Comparison of ENCODE assay signal across 17 cellular contexts in genomic region chr2:178908810-178909209, GRCh38.
DNase-seq lines count a peak whose midpoint lies in the region; ATAC-seq and TF ChIP-seq lines count a peak whose summit lies in the region.
"Had no signal": no experiment of that assay in that cellular context is flagged by ENCODE, and none has a peak within 500 bp of the region (broad histone marks: within the 10 kb centered on the region; RNA-seq: fewer than 3 reads in every experiment).

No MANE protein-coding gene starts in this region.

- in situ Hi-C loops in gastrocnemius medialis (cut with MboI; ENCODE audit: low sequenced_read_pairs in 4 of 4), result no loop called here

- intact Hi-C loops in PC-9 (cut with micrococcal nuclease; ENCODE audit: unreplicated experiment), result no loop called here
- intact Hi-C loops in gastrocnemius medialis (cut with DNase I; ENCODE audit: low total_unique reads), result no loop called here

- TF ChIP-seq POLR2A in gastrocnemius medialis (IDR thresholded peaks at IDR 0.05), result no peak

- H3F3A ChIP-seq in PC-9 (ENCODE audit: insufficient read depth, low read depth), result peaks cover 18% of the 10 kb centered on the region

- H2AFZ ChIP-seq in PC-9, result 0 out of 2 replicates have a peak overlapping the region, but pooled peaks have one; percentile 58

- H3K27me3 ChIP-seq in PC-9 (ENCODE audit: insufficient read depth, low read depth) (no peaks in the 10 kb centered on the region), gastrocnemius medialis (no peaks in the 10 kb centered on the region)

- H3K4me1 ChIP-seq in PC-9 (replicated peaks; ENCODE audit: insufficient read depth) (peaks cover 39% of the 10 kb centered on the region), gastrocnemius medialis (peaks cover 49% of the 10 kb centered on the region in 2 donors)

- H3K79me2 ChIP-seq in PC-9 (ENCODE audit: low read depth), result no peaks in the 10 kb centered on the region

- no peak overlapping the region for H3K4me3 ChIP-seq in PC-9
- H3K4me3 ChIP-seq in gastrocnemius medialis, result no peak overlapping the region

- peak; percentile 51 to 56 for ATAC-seq in gastrocnemius medialis
- ATAC-seq: SK-N-SH treated with all-trans-retinoic acid at 6 μM for 48 hours had no signal

- H3K36me3 ChIP-seq in PC-9 (ENCODE audit: low read depth) (no peaks in the 10 kb centered on the region), gastrocnemius medialis (no peaks in the 10 kb centered on the region)

- H3K4me2 ChIP-seq in PC-9, result no peak overlapping the region

- DNase-seq in LHCN-M2 (ENCODE audit: low read depth), result peak; percentile 90
- DNase-seq in NCI-H2171 (lab: John Stamatoyannopoulos, UW), result peak; percentile 24
- no peak for DNase-seq in PC-9
- DNase-seq in gastrocnemius medialis, result peak in 1 of 2 donors; percentile 44
- no peak for DNase-seq in activated CD4-positive, alpha-beta T cell treated with anti-CD3 and anti-CD28 coated beads, Interleukin-2, amount 50 U/mL, for 48 hours
- no peak for DNase-seq in NCI-H187 (lab: John Stamatoyannopoulos, UW)
- no peak for DNase-seq in amniotic stem cell (lab: John Stamatoyannopoulos, UW)
- DNase-seq: CD4-positive, alpha-beta T cell; DMS79 treated with DMSO at 0.1 percent for 48 hours; H9; NCI-H1105 treated with DMSO at 0.1 percent for 48 hours; NCI-H2029; NCI-H2227 treated with DMSO at 0.1 percent for 48 hours; NCI-H748 treated with DMSO at 0.1 percent for 48 hours; SHP77; T-helper 1 cell had no signal

- H3K9me3 ChIP-seq in PC-9 (ENCODE audit: insufficient read depth, low read depth), result peaks cover 13% of the 10 kb centered on the region; the same call in 1 of the 2 replicates
- H3K9me3 ChIP-seq in gastrocnemius medialis, result no peaks in the 10 kb centered on the region

- POLR2A ChIA-PET in PC-9 (lab: Charles Lee; ENCODE audit: unreplicated experiment), result no interaction called here

- CTCF ChIA-PET in PC-9 (lab: Charles Lee), result interaction anchor here (0.7 kb wide), 1 partner anchor 15 kb away, joined by 5 read pairs; no protein-coding TSS in a partner anchor

- H3K27ac ChIP-seq in PC-9 (no peak overlapping the region), gastrocnemius medialis (peak overlapping the region; percentile 72 to 83 (median 78))

- no TSS peak for BruUV-seq in PC-9 (replicated peaks; lab: Mats Ljungman, UMichigan)

- TF ChIP-seq CTCF in PC-9 (conservative IDR thresholded peaks at IDR 0.05) (no peak), gastrocnemius medialis (IDR thresholded peaks at IDR 0.05 in 4 of 5, conservative IDR thresholded peaks at IDR 0.05 in 1 of 5) (no peak)

- H3K9me2 ChIP-seq in PC-9 (ENCODE audit: insufficient read depth), result no peaks in the 10 kb centered on the region

- H4K20me1 ChIP-seq in PC-9 (ENCODE audit: insufficient read depth), result no peaks in the 10 kb centered on the region

Comparison
In these comparisons a context has a peak if more than half of its experiments do, and no peak if none do; other contexts are left out.
1. DNase-seq: peak in LHCN-M2 (single experiment) and NCI-H2171 (single experiment); none in PC-9 (0 of 2), activated CD4-positive, alpha-beta T cell treated with anti-CD3 and anti-CD28 coated beads, Interleukin-2, amount 50 U/mL, for 48 hours (0 of 2), NCI-H187 (0 of 2) and amniotic stem cell (single experiment).